ENCODE assay signal across 8 cellular contexts in genomic region chr10:77836299-77836820, GRCh38.
DNase-seq lines count a peak whose midpoint lies in the region; ATAC-seq, FAIRE-seq and TF ChIP-seq lines count a peak whose summit lies in the region.

No MANE protein-coding gene starts in this region.

- H2BK12ac ChIP-seq in neuronal stem cell (ENCODE audit: low read length): no peak overlapping the region

- H3K9me3 ChIP-seq in HUES64 (ENCODE audit: insufficient read depth, low read depth, low read length) (no peaks in the 10 kb centered on the region), neuronal stem cell (replicated peaks in 1 of 2; ENCODE audit: control insufficient read depth in 2 of 2, insufficient read depth in 1 of 2, low read depth in 1 of 2, low read length in 2 of 2) (no peaks in the 10 kb centered on the region)

- H2BK15ac ChIP-seq in neuronal stem cell (ENCODE audit: low read length): no peak overlapping the region

- H3K18ac ChIP-seq in neuronal stem cell (ENCODE audit: low read length): no peak overlapping the region

- H3K36me3 ChIP-seq in HUES64 (ENCODE audit: insufficient read depth, low read length) (peaks cover 69% of the 10 kb centered on the region), neuronal stem cell (replicated peaks in 1 of 2; ENCODE audit: control insufficient read depth in 2 of 2, insufficient read depth in 2 of 2, low read length in 2 of 2) (peaks cover 31 to 94% of the 10 kb centered on the region in 2 donors)

- H2AFZ ChIP-seq in neuronal stem cell (ENCODE audit: low read length): no peak overlapping the region

- no peak overlapping the region for H4K91ac ChIP-seq in neuronal stem cell (ENCODE audit: low read depth, low read length, poor library complexity)

- no peak for ATAC-seq in WTC11
- peak; percentile 61 to 73 for ATAC-seq in naive B cell (ENCODE audit: low read depth in 2 of 2)
- ATAC-seq in stimulated activated naive CD8-positive, alpha-beta T cell treated with anti-CD3 and anti-CD28 coated beads, Interleukin-15, Interleukin-2, amounts not matched to agents 100 U/mL and 50 U/mL, for 24 hours: peak; percentile 53

- H3K14ac ChIP-seq in neuronal stem cell (ENCODE audit: low read length): no peak overlapping the region

- H3K4me3 ChIP-seq in HUES64 (ENCODE audit: low read length) (no peak overlapping the region), neuronal stem cell (ENCODE audit: low read length in 2 of 2) (no peak overlapping the region)

- no peaks in the 10 kb centered on the region for H3K27me3 Mint-ChIP-seq in WTC11 (ENCODE audit: low read depth)
- no peaks in the 10 kb centered on the region for H3K27me3 Mint-ChIP-seq in naive B cell

- H4K8ac ChIP-seq in neuronal stem cell (ENCODE audit: low read depth, low read length): no peak overlapping the region

- POLR2A ChIA-PET in WTC11 (lab: Charles Lee): no interaction called here

- H3K4me1 ChIP-seq in HUES64 (ENCODE audit: insufficient read depth, low read length) (peaks cover 10% of the 10 kb centered on the region), neuronal stem cell (ENCODE audit: control insufficient read depth in 2 of 2, insufficient read depth in 1 of 2, low read depth in 1 of 2, low read length in 2 of 2) (peaks cover 14 to 15% of the 10 kb centered on the region in 2 donors)

- H3K27ac Mint-ChIP-seq in WTC11 (peak overlapping the region; percentile 68), naive B cell (peak overlapping the region in 4 of 6 donors; percentile 67 to 85 (median 70))

- H3K4me1 Mint-ChIP-seq in WTC11 (peaks cover 26% of the 10 kb centered on the region), naive B cell (peaks cover 0 to 4% (median 4%) of the 10 kb centered on the region in 3 donors)

- FAIRE-seq in GM18507 (lab: Jason Lieb, UNC): peak; percentile 55

- no peak overlapping the region for H2BK5ac ChIP-seq in neuronal stem cell (ENCODE audit: low read length)

- DNase-seq in GM18507 (ENCODE audit: extremely low spot score, insufficient read length, low read depth): no peak
- DNase-seq in WTC11 (ENCODE audit: low spot score): no peak
- DNase-seq in central memory CD4-positive, alpha-beta T cell: peak; percentile 89
- peak; percentile 17 for DNase-seq in naive B cell
- peak; percentile 49 for DNase-seq in stimulated activated naive CD8-positive, alpha-beta T cell treated with anti-CD3 and anti-CD28 coated beads, Interleukin-15, Interleukin-2, amounts not matched to agents 100 U/mL and 50 U/mL, for 24 hours
- no peak for DNase-seq in neuronal stem cell (ENCODE audit: low spot score)
- no peak for DNase-seq in glomerular visceral epithelial cell (ENCODE audit: extremely low spot score)

- H3K4ac ChIP-seq in neuronal stem cell (ENCODE audit: low read length): no peak overlapping the region

- H3K9ac ChIP-seq in HUES64 (ENCODE audit: low read depth, low read length): no peak overlapping the region
- no peak overlapping the region for H3K9ac ChIP-seq in neuronal stem cell (ENCODE audit: low read depth, low read length, poor library complexity)

- H3K23ac ChIP-seq in neuronal stem cell (ENCODE audit: low read depth, low read length, poor library complexity): no peak overlapping the region

- no peak overlapping the region for H2BK120ac ChIP-seq in neuronal stem cell (ENCODE audit: low read depth, low read length)

- H3K4me3 Mint-ChIP-seq in WTC11 (no peak overlapping the region), naive B cell (peak overlapping the region in 6 of 8 donors; percentile 1 to 58 (median 38))

- H3K36me3 Mint-ChIP-seq in WTC11: peaks cover 33% of the 10 kb centered on the region
- no peaks in the 10 kb centered on the region for H3K36me3 Mint-ChIP-seq in naive B cell

- no peak overlapping the region for H2AK5ac ChIP-seq in neuronal stem cell (ENCODE audit: low read depth, low read length)

- no peak overlapping the region for H3K4me2 ChIP-seq in neuronal stem cell (ENCODE audit: insufficient read depth, low read length, poor library complexity, severe bottlenecking)

- 83% methylated on average over 11 of the region's 11 CpGs for WGBS in HUES64
- no CpG with 5 or more reads among the region's 11 CpGs for WGBS in neuronal stem cell (ENCODE audit: extremely low coverage in 2 of 2, insufficient read length in 2 of 2, insufficient replicate concordance in 1 of 2), 2 donors

- H3K27me3 ChIP-seq in HUES64 (ENCODE audit: insufficient read depth, low read length) (no peaks in the 10 kb centered on the region), neuronal stem cell (ENCODE audit: control insufficient read depth in 3 of 3, insufficient read depth in 3 of 3, low read depth in 1 of 3, low read length in 3 of 3) (no peaks in the 10 kb centered on the region)

- TF ChIP-seq CTCF in WTC11 (IDR thresholded peaks at IDR 0.05): no peak

- no peaks in the 10 kb centered on the region for H3K9me3 Mint-ChIP-seq in WTC11
- H3K9me3 Mint-ChIP-seq in naive B cell: no peaks in the 10 kb centered on the region

- CTCF ChIA-PET in WTC11 (lab: Charles Lee): interaction anchor here (1.0 to 3.5 kb wide), 5 partner anchors 42 to 193 kb away, joined by 3 to 41 read pairs (median 11); partner anchors contain the start of gene POLR3A

- H3K27ac ChIP-seq in HUES64 (ENCODE audit: low read depth, low read length) (peak overlapping the region; percentile 31; the same call in 1 of the 2 replicates), neuronal stem cell (replicated peaks; ENCODE audit: low read length) (no peak overlapping the region)

- no peaks in the 10 kb centered on the region for H3K79me1 ChIP-seq in neuronal stem cell (ENCODE audit: low read depth, low read length)

TF ChIP-seq in WTC11, 78 proteins besides CTCF, POLR2A, EP300 and RAD21 (continues in another document):
- no peak for TF ChIP-seq ZNF532 (CRISPR knock-in tag; IDR thresholded peaks at IDR 0.05; ENCODE audit: borderline replicate concordance)
- no peak for TF ChIP-seq TCF7 (CRISPR knock-in tag; IDR thresholded peaks at IDR 0.05; ENCODE audit: low read depth)
- no peak for TF ChIP-seq ZNF416 (CRISPR knock-in tag; IDR thresholded peaks at IDR 0.05)
- TF ChIP-seq E2F1 (CRISPR knock-in tag; IDR thresholded peaks at IDR 0.05): no peak
- TF ChIP-seq ZNF138 (CRISPR knock-in tag; conservative IDR thresholded peaks at IDR 0.05): no peak
- TF ChIP-seq STAT6 (CRISPR knock-in tag; conservative IDR thresholded peaks at IDR 0.05; ENCODE audit: low read depth): no peak
- TF ChIP-seq FOXP1 (CRISPR knock-in tag; IDR thresholded peaks at IDR 0.05; ENCODE audit: borderline replicate concordance): no peak
- TF ChIP-seq HMGA2 (CRISPR knock-in tag; IDR thresholded peaks at IDR 0.05): no peak
- no peak for TF ChIP-seq SP1 (CRISPR knock-in tag; conservative IDR thresholded peaks at IDR 0.05)

Comparison
In these comparisons a context has a peak if more than half of its experiments do, and no peak if none do; other contexts are left out.
1. DNase-seq: peak in central memory CD4-positive, alpha-beta T cell (single experiment), naive B cell (single experiment) and stimulated activated naive CD8-positive, alpha-beta T cell treated with anti-CD3 and anti-CD28 coated beads, Interleukin-15, Interleukin-2, amounts not matched to agents 100 U/mL and 50 U/mL, for 24 hours (single experiment); none in GM18507 (single experiment), WTC11 (single experiment), neuronal stem cell (single experiment) and glomerular visceral epithelial cell (single experiment).